18 cellular contexts compared by ENCODE assay signal in the genomic region with DNA sequence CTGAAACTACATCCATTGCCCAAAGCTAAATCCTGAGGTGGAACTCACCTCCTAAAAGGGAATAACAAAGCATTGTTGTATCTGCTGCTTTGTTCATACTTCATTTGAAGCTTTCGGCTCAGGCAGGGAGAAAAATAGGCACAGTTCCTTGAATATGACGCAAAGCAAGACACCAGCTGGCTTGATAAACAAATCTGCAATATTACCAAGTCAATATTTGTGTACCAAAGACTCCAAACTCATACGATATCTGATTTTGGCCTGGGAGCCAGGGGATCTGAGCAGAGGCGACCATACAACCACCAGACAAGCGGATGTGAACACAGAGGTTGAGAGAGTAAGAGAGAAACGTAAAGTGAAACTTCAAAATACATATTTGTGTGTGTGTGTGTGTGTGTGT. TPM values are rescaled to one million over a fixed set of nuclear protein-coding genes. Genes with fewer than 3 reads are reported as not detected.
DNase-seq lines count a peak whose midpoint lies in the region; FAIRE-seq and TF ChIP-seq lines count a peak whose summit lies in the region.
"Had no signal": no experiment of that assay in that cellular context is flagged by ENCODE, and none has a peak within 500 bp of the region (broad histone marks: within the 10 kb centered on the region; RNA-seq: fewer than 3 reads in every experiment).

No MANE protein-coding gene starts in this region.

- H2AFZ ChIP-seq in GM23248 (0 out of 2 replicates have a peak overlapping the region, but pooled peaks have one; percentile 46), H1 (ENCODE audit: low read length) (peak overlapping the region; percentile 76; the same call in 1 of the 2 replicates), neural progenitor cell (replicated peaks) (peak overlapping the region; percentile 71)

- H2BK20ac ChIP-seq in H1 (ENCODE audit: low read length), result no peak overlapping the region

- H3K4me3 ChIP-seq in GM23248, result no peak overlapping the region
- H3K4me3 ChIP-seq in LNCaP clone FGC (ENCODE audit: low read depth, low read length), result peak overlapping the region; percentile 29; the same call in 1 of the 2 replicates
- no peak overlapping the region for H3K4me3 ChIP-seq in H1 (ENCODE audit: extremely low read depth in 1 of 4, insufficient read depth in 2 of 4, low read depth in 3 of 4, low read length in 4 of 4)
- H3K4me3 ChIP-seq in neural progenitor cell, result no peak overlapping the region
- H3K4me3 ChIP-seq: A549 had no signal

- H3K27ac Mint-ChIP-seq in neural progenitor cell, result no peak overlapping the region
- H3K27ac Mint-ChIP-seq: CD8-positive, alpha-beta T cell; HFFc6 had no signal

- H4K20me1 ChIP-seq in GM23248 (ENCODE audit: insufficient read depth) (no peaks in the 10 kb centered on the region), H1 (replicated peaks in 1 of 2; ENCODE audit: control insufficient read depth in 1 of 2, insufficient read depth in 2 of 2, low read length in 2 of 2) (no peaks in the 10 kb centered on the region), neural progenitor cell (ENCODE audit: low read depth) (no peaks in the 10 kb centered on the region)

- H4K5ac ChIP-seq in H1 (ENCODE audit: insufficient read length, low read depth, low read length), result no peak overlapping the region

- no peak overlapping the region for H2BK12ac ChIP-seq in H1 (ENCODE audit: low read depth, low read length)

- H4K91ac ChIP-seq in H1 (replicated peaks; ENCODE audit: insufficient read length, low read length), result no peak overlapping the region

- no peaks in the 10 kb centered on the region for H3K27me3 Mint-ChIP-seq in neural progenitor cell (ENCODE audit: insufficient read depth, low read depth)

- CTCF ChIA-PET in H1 (lab: Charles Lee; ENCODE audit: partially characterized antibody), result interaction anchor here (1.2 kb wide), 1 partner anchor 9 kb away, joined by 3 read pairs; no protein-coding TSS in a partner anchor

- no peaks in the 10 kb centered on the region for H3K9me3 ChIP-seq in GM23248 (ENCODE audit: low read depth)
- H3K9me3 ChIP-seq in H1 (ENCODE audit: insufficient read depth in 2 of 2, low read depth in 1 of 2, low read length in 1 of 2), result no peaks in the 10 kb centered on the region
- no peaks in the 10 kb centered on the region for H3K9me3 ChIP-seq in neural progenitor cell (ENCODE audit: low read depth)
- H3K9me3 ChIP-seq: A549, BE2C had no signal

- TF ChIP-seq RAD21 in H1 (IDR thresholded peaks at IDR 0.05 in 1 of 2, conservative IDR thresholded peaks at IDR 0.05 in 1 of 2; ENCODE audit: low read depth in 2 of 2, low read length in 2 of 2), result no peak

- H3F3A ChIP-seq in GM23248 (ENCODE audit: insufficient read depth) (no peaks in the 10 kb centered on the region), neural progenitor cell (ENCODE audit: low read depth) (no peaks in the 10 kb centered on the region)

- H3K9me3 Mint-ChIP-seq in neural progenitor cell, result no peaks in the 10 kb centered on the region
- H3K9me3 Mint-ChIP-seq: CD8-positive, alpha-beta T cell; HFFc6 had no signal

- H3K23me2 ChIP-seq in H1 (ENCODE audit: low read depth, low read length), result no peaks in the 10 kb centered on the region

- H3K23ac ChIP-seq in H1 (ENCODE audit: insufficient read length), result no peak overlapping the region

- H3K56ac ChIP-seq in H1 (replicated peaks; ENCODE audit: insufficient read length, low read depth, low read length), result no peak overlapping the region

- no peaks in the 10 kb centered on the region for H3K4me1 Mint-ChIP-seq in neural progenitor cell

- H2BK120ac ChIP-seq in H1 (replicated peaks; ENCODE audit: low read depth, low read length), result no peak overlapping the region

- H3K4me1 ChIP-seq in GM23248 (ENCODE audit: insufficient read depth), result no peaks in the 10 kb centered on the region
- no peaks in the 10 kb centered on the region for H3K4me1 ChIP-seq in H1 (replicated peaks in 1 of 4; ENCODE audit: control insufficient read depth in 3 of 4, insufficient read depth in 4 of 4, low read length in 3 of 4)
- no peaks in the 10 kb centered on the region for H3K4me1 ChIP-seq in neural progenitor cell
- H3K4me1 ChIP-seq: A549, BE2C had no signal

- H3K18ac ChIP-seq in H1 (ENCODE audit: extremely low read depth, low read length), result no peak overlapping the region

- no peaks in the 10 kb centered on the region for H3K27me3 ChIP-seq in GM23248 (replicated peaks; ENCODE audit: insufficient read depth)
- no peaks in the 10 kb centered on the region for H3K27me3 ChIP-seq in H1 (replicated peaks in 1 of 4; ENCODE audit: control insufficient read depth in 3 of 4, extremely low read depth in 1 of 4, insufficient read depth in 3 of 4, low read length in 3 of 4)
- no peaks in the 10 kb centered on the region for H3K27me3 ChIP-seq in neural progenitor cell
- H3K27me3 ChIP-seq: BE2C had no signal

- no peak for TF ChIP-seq EP300 in H1 (IDR thresholded peaks at IDR 0.05; ENCODE audit: borderline replicate concordance in 1 of 2, low read depth in 2 of 2, low read length in 2 of 2)

- POLR2A ChIA-PET in H1 (lab: Charles Lee; ENCODE audit: partially characterized antibody), result no interaction called here

- H3K27ac ChIP-seq in GM23248 (no peak overlapping the region), H1 (ENCODE audit: low read depth, low read length) (no peak overlapping the region), neural progenitor cell (no peak overlapping the region)
- H3K27ac ChIP-seq: A549, C4-2B had no signal

- DNase-seq in GM23248, result no peak
- peak; percentile 79 for DNase-seq in LNCaP clone FGC (ENCODE audit: low read depth)
- DNase-seq in H1 (ENCODE audit: low read depth in 1 of 2, low spot score in 2 of 2), result no peak
- DNase-seq in neural progenitor cell (ENCODE audit: low spot score), result no peak
- DNase-seq in NCI-H2227 treated with DMSO at 0.1 percent for 48 hours (lab: John Stamatoyannopoulos, UW), result no peak
- DNase-seq in effector CD4-positive, alpha-beta T cell, result no peak
- DNase-seq in NCI-H748 treated with DMSO at 0.1 percent for 48 hours (lab: John Stamatoyannopoulos, UW), result no peak
- DNase-seq: BE2C; CD8-positive, alpha-beta T cell; COR-L47; DND-41; GDM1; HCEC 1CT had no signal

- 83 to 84% methylated on average over 6 of the region's 6 CpGs for WGBS in GM23248 (ENCODE audit: low coverage in 1 of 2, low lambda C conversion rate in 2 of 2, missing lambda C conversion rate in 2 of 2), 2 experiments
- 89% methylated on average over 6 of the region's 6 CpGs; no CpG with 5 or more reads in 1 of the 2 experiments for WGBS in H1 (ENCODE audit: extremely low coverage in 1 of 2, insufficient coverage in 1 of 2, insufficient read length in 1 of 2, insufficient replicate concordance in 2 of 2, low coverage in 1 of 2, low lambda C conversion rate in 2 of 2, missing lambda C conversion rate in 1 of 2), 2 experiments

- H3K14ac ChIP-seq in H1 (ENCODE audit: insufficient read length), result no peak overlapping the region

- in situ Hi-C loops in GM23248 (cut with MboI), result no loop called here

- H3K79me2 ChIP-seq in GM23248 (ENCODE audit: insufficient read depth) (no peaks in the 10 kb centered on the region), H1 (ENCODE audit: control insufficient read depth in 1 of 2, insufficient read depth in 2 of 2, low read length in 2 of 2) (no peaks in the 10 kb centered on the region), neural progenitor cell (ENCODE audit: low read depth) (no peaks in the 10 kb centered on the region)

- H3K79me1 ChIP-seq in H1 (ENCODE audit: low read depth, low read length), result no peaks in the 10 kb centered on the region

- no peak overlapping the region for H2AK5ac ChIP-seq in H1 (ENCODE audit: low read depth, low read length)

- TF ChIP-seq POLR2A in H1 (IDR thresholded peaks at IDR 0.05; ENCODE audit: control extremely low read depth in 1 of 2, low read depth in 2 of 2, low read length in 2 of 2), result no peak

- no peak overlapping the region for H2BK5ac ChIP-seq in H1 (ENCODE audit: low read depth, low read length)

- FAIRE-seq in H1 (lab: Jason Lieb, UNC), result no peak
- FAIRE-seq: A549, D721Med, GM19239 had no signal

- no peaks in the 10 kb centered on the region for H3K9me2 ChIP-seq in GM23248 (ENCODE audit: insufficient read depth)

- H2BK15ac ChIP-seq in H1 (ENCODE audit: low read length), result no peak overlapping the region

- no peak overlapping the region for H3K9ac ChIP-seq in GM23248
- no peak overlapping the region for H3K9ac ChIP-seq in H1 (replicated peaks in 1 of 4; ENCODE audit: extremely low read depth in 1 of 4, low read depth in 3 of 4, low read length in 3 of 4)
- H3K9ac ChIP-seq in neural progenitor cell, result no peak overlapping the region

- H3K4me2 ChIP-seq in GM23248 (ENCODE audit: unreplicated experiment), result no peak overlapping the region
- H3K4me2 ChIP-seq in H1 (ENCODE audit: insufficient read depth in 1 of 2, low read depth in 2 of 2, low read length in 2 of 2), result no peak overlapping the region
- no peak overlapping the region for H3K4me2 ChIP-seq in neural progenitor cell
- H3K4me2 ChIP-seq: A549 had no signal

- H4K8ac ChIP-seq in H1 (ENCODE audit: extremely low read depth, insufficient read depth, low read length), result no peak overlapping the region

- TF ChIP-seq CTCF in LNCaP clone FGC (IDR thresholded peaks at IDR 0.05; ENCODE audit: control insufficient read depth, extremely low read depth, insufficient read depth), result no peak
- no peak for TF ChIP-seq CTCF in H1 (IDR thresholded peaks at IDR 0.05; ENCODE audit: control extremely low read depth in 1 of 3, insufficient read depth in 1 of 3, low read depth in 1 of 3, low read length in 3 of 3)
- no peak for TF ChIP-seq CTCF in neural progenitor cell (IDR thresholded peaks at IDR 0.05)

- no peak overlapping the region for H3K4me3 Mint-ChIP-seq in neural progenitor cell
- H3K4me3 Mint-ChIP-seq: CD8-positive, alpha-beta T cell; HFFc6 had no signal

- H3K36me3 Mint-ChIP-seq in neural progenitor cell, result no peaks in the 10 kb centered on the region
- H3K36me3 Mint-ChIP-seq: CD8-positive, alpha-beta T cell had no signal

- H3K36me3 ChIP-seq in GM23248 (ENCODE audit: low read depth) (no peaks in the 10 kb centered on the region), H1 (ENCODE audit: control insufficient read depth in 2 of 4, insufficient read depth in 4 of 4, low read length in 3 of 4) (no peaks in the 10 kb centered on the region), neural progenitor cell (no peaks in the 10 kb centered on the region)
- H3K36me3 ChIP-seq: BE2C had no signal

- no peak overlapping the region for H3K4ac ChIP-seq in H1 (replicated peaks; ENCODE audit: insufficient read length, low read depth, low read length)

RNA-seq across cellular contexts. Expression of a gene that starts 34.8 kb away (rescaled TPM):
- 56.7 and 93.8 TPM in 2 replicates for total RNA-seq in GM23248 (2014; rRNA removed; shearing (Covaris generic))
- polyA plus RNA-seq in GM23248 (2016; fragmentation: Nextera tagmentation; extraction: Ambion mirVana) (49.2 and 55.4 TPM in 2 replicates), H1 (2011; rRNA removed) (8.5 and 12.8 TPM in 2 replicates)
- 31.4 and 31.9 TPM in 2 replicates for total RNA-seq in H1 (2021; fragmentation: NEBNext Ultra II Directional; extraction: Animal tissue kit (Norgen Biotek cat#: 25700))
- polyA plus RNA-seq in H1 (2011; cell fraction: cytosol; rRNA removed), result 17.9 TPM
- polyA plus RNA-seq in H1 (2011; cell fraction: nucleus; rRNA removed), result 12.5 TPM
- polyA plus RNA-seq in H1 (2012, experiment 1 of 2), result 22.5 to 30.0 TPM (median 23.9 TPM) in 4 replicates
- polyA plus RNA-seq in H1 (2012, experiment 2 of 2), result 3.4 TPM
- 13.3 TPM for polyA plus RNA-seq in H1 (2013, experiment 1 of 2)
- 13.4 TPM for polyA plus RNA-seq in H1 (2013, experiment 2 of 2)
- 34.2 and 44.3 TPM in 2 replicates for polyA minus RNA-seq in H1 (2011; rRNA and poly(A)+ RNA removed)
- polyA minus RNA-seq in H1 (2011; cell fraction: cytosol; rRNA and poly(A)+ RNA removed), result 24.4 TPM
- 57.5 TPM for polyA minus RNA-seq in H1 (2011; cell fraction: nucleus; rRNA and poly(A)+ RNA removed)
- 37.4 and 65.1 TPM in 2 replicates for total RNA-seq in neural progenitor cell (ENCODE audit: low replicate concordance)
